Comparison of ENCODE assay signal across 1 cellular context in genomic region chr7:8453535-8453934, GRCh38.
A peak's percentile ranks its signal among the peaks of the same experiment; 100 is the strongest.
TF ChIP-seq lines count a peak whose summit lies in the region.

No MANE protein-coding gene starts in this region.

TF ChIP-seq in K562, 482 proteins besides CTCF, POLR2A, EP300 and RAD21 (continued from another document):
- no peak for TF ChIP-seq MGA (IDR thresholded peaks at IDR 0.05)
- no peak for TF ChIP-seq ZNF316 (IDR thresholded peaks at IDR 0.05)
- TF ChIP-seq BCOR (IDR thresholded peaks at IDR 0.05), result no peak
- TF ChIP-seq, protein P1, sequence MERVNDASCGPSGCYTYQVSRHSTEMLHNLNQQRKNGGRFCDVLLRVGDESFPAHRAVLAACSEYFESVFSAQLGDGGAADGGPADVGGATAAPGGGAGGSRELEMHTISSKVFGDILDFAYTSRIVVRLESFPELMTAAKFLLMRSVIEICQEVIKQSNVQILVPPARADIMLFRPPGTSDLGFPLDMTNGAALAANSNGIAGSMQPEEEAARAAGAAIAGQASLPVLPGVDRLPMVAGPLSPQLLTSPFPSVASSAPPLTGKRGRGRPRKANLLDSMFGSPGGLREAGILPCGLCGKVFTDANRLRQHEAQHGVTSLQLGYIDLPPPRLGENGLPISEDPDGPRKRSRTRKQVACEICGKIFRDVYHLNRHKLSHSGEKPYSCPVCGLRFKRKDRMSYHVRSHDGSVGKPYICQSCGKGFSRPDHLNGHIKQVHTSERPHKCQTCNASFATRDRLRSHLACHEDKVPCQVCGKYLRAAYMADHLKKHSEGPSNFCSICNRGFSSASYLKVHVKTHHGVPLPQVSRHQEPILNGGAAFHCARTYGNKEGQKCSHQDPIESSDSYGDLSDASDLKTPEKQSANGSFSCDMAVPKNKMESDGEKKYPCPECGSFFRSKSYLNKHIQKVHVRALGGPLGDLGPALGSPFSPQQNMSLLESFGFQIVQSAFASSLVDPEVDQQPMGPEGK (CRISPR knock-in tag; IDR thresholded peaks at IDR 0.05; ENCODE audit: borderline replicate concordance), result no peak
- peak; percentile 59 for TF ChIP-seq RBM25 (IDR thresholded peaks at IDR 0.05; ENCODE audit: low read depth, low read length, severe bottlenecking)
- TF ChIP-seq ZNF146 (CRISPR knock-in tag; IDR thresholded peaks at IDR 0.05; ENCODE audit: unreplicated experiment), result peak; percentile 41
